Comparison of ENCODE assay signal across 20 cellular contexts in the genomic region with DNA sequence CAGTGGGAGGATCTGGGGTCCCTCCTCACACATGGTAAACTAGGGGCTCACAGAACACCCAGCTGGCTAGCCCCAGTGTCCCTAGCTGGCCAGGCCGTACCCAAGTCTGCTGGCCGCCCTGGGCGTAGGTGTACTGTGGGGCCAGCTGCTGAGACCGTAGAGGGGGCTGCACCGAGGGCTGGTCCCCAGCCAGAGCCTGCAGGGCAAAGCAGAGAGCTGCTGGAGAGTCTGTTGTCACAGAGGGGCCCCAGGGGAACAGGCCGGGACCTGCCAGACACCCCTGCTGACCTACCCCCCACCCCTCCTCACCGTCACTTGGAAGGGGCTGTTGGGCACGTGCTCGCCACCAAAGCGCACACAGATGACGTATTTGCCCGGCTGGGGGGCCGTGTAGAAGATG. TPM values are rescaled to one million over a fixed set of nuclear protein-coding genes. Genes with fewer than 3 reads are reported as not detected.
DNase-seq lines count a peak whose midpoint lies in the region; ATAC-seq, FAIRE-seq and TF ChIP-seq lines count a peak whose summit lies in the region.
"Had no signal": no experiment of that assay in that cellular context is flagged by ENCODE, and none has a peak within 500 bp of the region (broad histone marks: within the 10 kb centered on the region; RNA-seq: fewer than 3 reads in every experiment).

No MANE protein-coding gene starts in this region.

- H3K9ac ChIP-seq in K562 (ENCODE audit: insufficient read depth in 1 of 2, low read depth in 2 of 2, low read length in 2 of 2), result no peak overlapping the region
- H3K9ac ChIP-seq in muscle layer of colon (ENCODE audit: low read length), result no peak overlapping the region
- H3K9ac ChIP-seq: KMS-11 had no signal

- intact Hi-C loops in right cardiac atrium (cut with DNase I) (no loop called here), left ventricle myocardium superior (cut with micrococcal nuclease) (no loop called here), K562 (cut with micrococcal nuclease) (no loop called here), ascending aorta (cut with DNase I) (no loop called here), MCF 10A (cut with micrococcal nuclease) (no loop called here)

- ATAC-seq in right cardiac atrium (no peak), left ventricle myocardium superior (no peak), K562 (no peak), GM18520 (IDR thresholded peaks at IDR 0.05; ENCODE audit: unreplicated experiment) (no peak)
- ATAC-seq: A549, PC-3 had no signal

- POLR2A ChIA-PET in K562 (lab: Yijun Ruan, JAX) (no interaction called here), MCF 10A (lab: Yijun Ruan, JAX) (no interaction called here)

- H3K79me2 ChIP-seq in K562 (ENCODE audit: control insufficient read depth, insufficient read depth, low read length), result no peaks in the 10 kb centered on the region

- no peaks in the 10 kb centered on the region for H3K27me3 Mint-ChIP-seq in MCF 10A (ENCODE audit: insufficient read depth, unreplicated experiment)

- peaks cover 70% of the 10 kb centered on the region for H3K36me3 Mint-ChIP-seq in MCF 10A (ENCODE audit: insufficient read depth, unreplicated experiment)

- peaks cover 5% of the 10 kb centered on the region for H3K4me1 Mint-ChIP-seq in MCF 10A (ENCODE audit: insufficient read depth, unreplicated experiment)

- H3K9me1 ChIP-seq in K562 (ENCODE audit: control insufficient read depth, insufficient read depth, low read length), result no peaks in the 10 kb centered on the region

- CTCF ChIA-PET in K562 (lab: Yijun Ruan, JAX; ENCODE audit: low intra/inter-chr PET ratio) (no interaction called here), MCF 10A (lab: Yijun Ruan, JAX) (no interaction called here)

- H3K27ac ChIP-seq in right cardiac atrium (ENCODE audit: low read length) (no peak overlapping the region), K562 (ENCODE audit: extremely low read depth, low read depth, low read length) (no peak overlapping the region), muscle layer of colon (ENCODE audit: low read depth, low read length) (peak overlapping the region; percentile 48), ascending aorta (no peak overlapping the region)
- H3K27ac ChIP-seq: A549, KMS-11 had no signal

- H4K20me1 ChIP-seq in K562 (replicated peaks; ENCODE audit: control insufficient read depth, insufficient read depth, low read length), result peaks cover 13% of the 10 kb centered on the region

- H3K9me3 ChIP-seq in right cardiac atrium (ENCODE audit: control insufficient read depth, low read length), result no peaks in the 10 kb centered on the region
- H3K9me3 ChIP-seq in K562 (replicated peaks; ENCODE audit: control insufficient read depth, insufficient read depth, low read depth, low read length), result no peaks in the 10 kb centered on the region
- H3K9me3 ChIP-seq in muscle layer of colon (ENCODE audit: low read length), result no peaks in the 10 kb centered on the region
- no peaks in the 10 kb centered on the region for H3K9me3 ChIP-seq in ascending aorta
- H3K9me3 ChIP-seq: A549, MG63 had no signal

- no peak for FAIRE-seq in K562 (lab: Jason Lieb, UNC)
- FAIRE-seq: A549, G401.6, GM12892, GM19239, HTR-8/SVneo had no signal

- TF ChIP-seq RAD21 in K562 (CRISPR knock-in tag; conservative IDR thresholded peaks at IDR 0.05 in 1 of 2, IDR thresholded peaks at IDR 0.05 in 1 of 2), result no peak

- H3K36me3 ChIP-seq in K562 (ENCODE audit: control insufficient read depth, insufficient read depth, low read length) (peaks cover 100% of the 10 kb centered on the region; the same call in 2 of the 3 replicates), muscle layer of colon (ENCODE audit: insufficient read depth, low read length) (peaks cover 99% of the 10 kb centered on the region), ascending aorta (peaks cover 93 to 100% of the 10 kb centered on the region in 2 donors)

- H3K4me3 ChIP-seq in right cardiac atrium (ENCODE audit: low read length), result no peak overlapping the region
- H3K4me3 ChIP-seq in K562, result no peak overlapping the region
- no peak overlapping the region for H3K4me3 ChIP-seq in muscle layer of colon (ENCODE audit: low read depth in 1 of 2, low read length in 2 of 2)
- H3K4me3 ChIP-seq in ascending aorta, result no peak overlapping the region
- H3K4me3 ChIP-seq: A549, MG63 had no signal

- H3K27me3 ChIP-seq in right cardiac atrium (ENCODE audit: control insufficient read depth, insufficient read depth), result no peaks in the 10 kb centered on the region
- H3K27me3 ChIP-seq in K562 (ENCODE audit: control insufficient read depth in 2 of 2, insufficient read depth in 2 of 2, low read length in 2 of 2), result no peaks in the 10 kb centered on the region
- no peaks in the 10 kb centered on the region for H3K27me3 ChIP-seq in muscle layer of colon (ENCODE audit: control insufficient read depth in 1 of 2, insufficient read depth in 2 of 2, low read length in 2 of 2)
- H3K27me3 ChIP-seq in ascending aorta, result no peaks in the 10 kb centered on the region
- H3K27me3 ChIP-seq: MG63 had no signal

- BruUV-seq in K562 (replicated peaks; lab: Mats Ljungman, UMichigan) (no TSS peak), MCF 10A (replicated peaks; lab: Mats Ljungman, UMichigan) (no TSS peak)

- no peaks in the 10 kb centered on the region for H3K9me3 Mint-ChIP-seq in MCF 10A (ENCODE audit: unreplicated experiment)
- H3K9me3 Mint-ChIP-seq: CD14-positive monocyte had no signal

- H3K4me1 ChIP-seq in right cardiac atrium (ENCODE audit: control insufficient read depth, insufficient read depth, low read length), result no peaks in the 10 kb centered on the region
- peaks cover 0 to 38% of the 10 kb centered on the region in 2 experiments; a peak in 1 of 5 replicates for H3K4me1 ChIP-seq in K562 (replicated peaks in 1 of 2; ENCODE audit: control insufficient read depth in 2 of 2, insufficient read depth in 2 of 2, low read length in 2 of 2)
- H3K4me1 ChIP-seq in muscle layer of colon (ENCODE audit: insufficient read depth, low read length), result peaks cover 6% of the 10 kb centered on the region
- peaks cover 0 to 6% of the 10 kb centered on the region in 2 donors for H3K4me1 ChIP-seq in ascending aorta

- no peak overlapping the region for H3K27ac Mint-ChIP-seq in MCF 10A (ENCODE audit: low read depth, unreplicated experiment)

- no peak for TF ChIP-seq POLR2A in K562 (conservative IDR thresholded peaks at IDR 0.05)

- in situ Hi-C loops in K562 (cut with MboI), result no loop called here

- TF ChIP-seq CTCF in K562 (IDR thresholded peaks at IDR 0.05 in 2 of 3, conservative IDR thresholded peaks at IDR 0.05 in 1 of 3; ENCODE audit: insufficient read depth in 2 of 3, low read depth in 1 of 3, low read length in 3 of 3) (no peak), ascending aorta (IDR thresholded peaks at IDR 0.05) (no peak), MCF 10A (IDR thresholded peaks at IDR 0.05; ENCODE audit: unreplicated experiment) (no peak)

- 78% methylated on average over 13 of the region's 13 CpGs for WGBS in right cardiac atrium
- 100% methylated on average over 3 of the region's 13 CpGs for WGBS in K562 (ENCODE audit: insufficient coverage, low coverage, missing lambda C conversion rate)

- no peak overlapping the region for H3K4me2 ChIP-seq in K562 (ENCODE audit: insufficient read depth, low read length)
- H3K4me2 ChIP-seq: A549, KMS-11 had no signal

- no peak overlapping the region for H3K4me3 Mint-ChIP-seq in MCF 10A (ENCODE audit: unreplicated experiment)
- H3K4me3 Mint-ChIP-seq: CD14-positive monocyte had no signal

- H2AFZ ChIP-seq in K562 (ENCODE audit: low read depth, low read length), result no peak overlapping the region

- no peak for TF ChIP-seq EP300 in K562 (IDR thresholded peaks at IDR 0.05; ENCODE audit: low read length)

- DNase-seq in right cardiac atrium (peak; percentile 9 to 43 (median 16)), left ventricle myocardium superior (no peak), K562 (ENCODE audit: extremely low read depth in 1 of 4, low spot score in 3 of 4) (no peak), ascending aorta (ENCODE audit: low spot score in 2 of 2) (no peak), MCF 10A (ENCODE audit: unreplicated experiment) (no peak)
- DNase-seq: DMS79, MG63, NCI-H1105, NCI-H187, NCI-H446, PC-3 had no signal

RNA-seq across cellular contexts. Expression of gene FLNA, which starts 19.9 kb away (rescaled TPM):
- total RNA-seq in right cardiac atrium (100 to 1,000 TPM; 262 to 363 (median 298) TPM), left ventricle myocardium superior (228 TPM), K562 (2014; rRNA removed) (554 and 803 TPM in 2 replicates), K562 (2014; rRNA removed; fragmentation: Illumina TruSeq; extraction: Trizol) (72.2 and 110 TPM in 2 replicates), K562 (2015; rRNA removed; fragmentation: Illumina TruSeq; extraction: Trizol) (135 and 162 TPM in 2 replicates), K562 (2021) (672 and 735 TPM in 2 replicates), ascending aorta (6,152 TPM), MCF 10A (2022) (1,218 and 1,231 TPM in 2 replicates)
- polyA plus RNA-seq in right cardiac atrium (271 TPM), K562 (2011; rRNA removed) (86.6 and 165 TPM in 2 replicates), K562 (2014; fragmentation: Illumina TruSeq; extraction: Trizol) (329 and 438 TPM in 2 replicates), K562 (2014; fragmentation: Nextera tagmentation; extraction: Ambion mirVana) (1 to 10 TPM; 6.2 to 6.8 TPM), K562 (2014; rRNA removed) (226 and 245 TPM in 2 replicates)
- total RNA-seq in K562 (2011; cell fraction: chromatin; rRNA removed; ENCODE audit: low replicate concordance), result 432 and 1,364 TPM in 2 replicates
- total RNA-seq in K562 (2011; cell fraction: nucleolus; rRNA removed), result 816 and 818 TPM in 2 replicates
- 362 and 459 TPM in 2 replicates for total RNA-seq in K562 (2011; cell fraction: nucleoplasm; rRNA removed)
- polyA plus RNA-seq in K562 (2011; cell fraction: cytosol; rRNA removed), result 122 and 183 TPM in 2 replicates
- polyA plus RNA-seq in K562 (2011; cell fraction: nucleus; rRNA removed), result 624 and 751 TPM in 2 replicates
- 392 and 593 TPM in 2 replicates for polyA plus RNA-seq in K562 (2012)
- 249 and 291 TPM in 2 replicates for polyA minus RNA-seq in K562 (2011; rRNA and poly(A)+ RNA removed)
- 522 and 767 TPM in 2 replicates for polyA minus RNA-seq in K562 (2011; cell fraction: cytosol; rRNA and poly(A)+ RNA removed)
- polyA minus RNA-seq in K562 (2011; cell fraction: nucleus; rRNA and poly(A)+ RNA removed), result 248 and 324 TPM in 2 replicates

RNA-seq across cellular contexts. Expression of gene EMD, which starts 24.6 kb away (rescaled TPM):
- total RNA-seq in right cardiac atrium, result 10 to 100 TPM; 58.5 to 72.9 (median 60.0) TPM
- 86.1 TPM for polyA plus RNA-seq in right cardiac atrium
- total RNA-seq in left ventricle myocardium superior, result 51.3 TPM
- total RNA-seq in K562 (2011; cell fraction: chromatin; rRNA removed; ENCODE audit: low replicate concordance), result 41.8 and 93.2 TPM in 2 replicates
- total RNA-seq in K562 (2011; cell fraction: nucleolus; rRNA removed), result 88.9 and 97.4 TPM in 2 replicates
- total RNA-seq in K562 (2011; cell fraction: nucleoplasm; rRNA removed), result 70.5 and 73.6 TPM in 2 replicates
- 32.9 and 36.2 TPM in 2 replicates for total RNA-seq in K562 (2014; rRNA removed)
- 37.5 and 38.3 TPM in 2 replicates for total RNA-seq in K562 (2014; rRNA removed; fragmentation: Illumina TruSeq; extraction: Trizol)
- total RNA-seq in K562 (2015; rRNA removed; fragmentation: Illumina TruSeq; extraction: Trizol), result 61.9 and 67.8 TPM in 2 replicates
- 124 and 135 TPM in 2 replicates for total RNA-seq in K562 (2021)
- 77.4 and 81.2 TPM in 2 replicates for polyA plus RNA-seq in K562 (2011; rRNA removed)
- polyA plus RNA-seq in K562 (2011; cell fraction: cytosol; rRNA removed), result 100.0 and 121 TPM in 2 replicates
- polyA plus RNA-seq in K562 (2011; cell fraction: nucleus; rRNA removed), result 238 and 242 TPM in 2 replicates
- 125 and 134 TPM in 2 replicates for polyA plus RNA-seq in K562 (2012)
- 177 and 206 TPM in 2 replicates for polyA plus RNA-seq in K562 (2014; fragmentation: Illumina TruSeq; extraction: Trizol)
- 1 to 10 TPM; 2.3 to 3.1 TPM for polyA plus RNA-seq in K562 (2014; fragmentation: Nextera tagmentation; extraction: Ambion mirVana)
- 86.7 and 110 TPM in 2 replicates for polyA plus RNA-seq in K562 (2014; rRNA removed)
- 24.0 and 43.3 TPM in 2 replicates for polyA minus RNA-seq in K562 (2011; rRNA and poly(A)+ RNA removed)
- polyA minus RNA-seq in K562 (2011; cell fraction: cytosol; rRNA and poly(A)+ RNA removed), result 51.3 and 57.9 TPM in 2 replicates
- 28.5 and 40.8 TPM in 2 replicates for polyA minus RNA-seq in K562 (2011; cell fraction: nucleus; rRNA and poly(A)+ RNA removed)
- 86.3 TPM for total RNA-seq in ascending aorta
- total RNA-seq in MCF 10A (2022), result 94.5 and 107 TPM in 2 replicates

RNA-seq across cellular contexts. Expression of gene RPL10, which starts 43.7 kb away (rescaled TPM):
- 1,000 to 10,000 TPM; 2,034 to 2,544 (median 2,211) TPM for total RNA-seq in right cardiac atrium
- 2,857 TPM for polyA plus RNA-seq in right cardiac atrium
- total RNA-seq in left ventricle myocardium superior, result 1,898 TPM
- total RNA-seq in K562 (2011; cell fraction: chromatin; rRNA removed; ENCODE audit: low replicate concordance), result 652 and 1,355 TPM in 2 replicates
- total RNA-seq in K562 (2011; cell fraction: nucleolus; rRNA removed), result 1,356 and 1,561 TPM in 2 replicates
- 1,670 and 2,786 TPM in 2 replicates for total RNA-seq in K562 (2011; cell fraction: nucleoplasm; rRNA removed)
- 4,111 and 4,705 TPM in 2 replicates for total RNA-seq in K562 (2014; rRNA removed)
- 3,682 and 4,010 TPM in 2 replicates for total RNA-seq in K562 (2014; rRNA removed; fragmentation: Illumina TruSeq; extraction: Trizol)
- total RNA-seq in K562 (2015; rRNA removed; fragmentation: Illumina TruSeq; extraction: Trizol), result 3,735 and 3,774 TPM in 2 replicates
- 4,299 and 4,408 TPM in 2 replicates for total RNA-seq in K562 (2021)
- polyA plus RNA-seq in K562 (2011; rRNA removed), result 5,297 and 6,545 TPM in 2 replicates
- 7,052 and 10,074 TPM in 2 replicates for polyA plus RNA-seq in K562 (2011; cell fraction: cytosol; rRNA removed)
- 3,562 and 5,028 TPM in 2 replicates for polyA plus RNA-seq in K562 (2011; cell fraction: nucleus; rRNA removed)
- 5,208 and 8,851 TPM in 2 replicates for polyA plus RNA-seq in K562 (2012)
- polyA plus RNA-seq in K562 (2014; fragmentation: Illumina TruSeq; extraction: Trizol), result 6,119 and 7,432 TPM in 2 replicates
- polyA plus RNA-seq in K562 (2014; fragmentation: Nextera tagmentation; extraction: Ambion mirVana), result 1,000 to 10,000 TPM; 5,014 to 7,600 TPM
- 6,193 and 7,323 TPM in 2 replicates for polyA plus RNA-seq in K562 (2014; rRNA removed)
- 1,451 and 1,523 TPM in 2 replicates for polyA minus RNA-seq in K562 (2011; rRNA and poly(A)+ RNA removed)
- polyA minus RNA-seq in K562 (2011; cell fraction: cytosol; rRNA and poly(A)+ RNA removed), result 1,578 and 1,804 TPM in 2 replicates
- 368 and 622 TPM in 2 replicates for polyA minus RNA-seq in K562 (2011; cell fraction: nucleus; rRNA and poly(A)+ RNA removed)
- 4,298 TPM for total RNA-seq in ascending aorta
- total RNA-seq in MCF 10A (2022), result 3,490 and 3,785 TPM in 2 replicates

RNA-seq across cellular contexts. Expression of gene DNASE1L1, which starts 54.5 kb away (rescaled TPM):
- 10 to 100 TPM; 47.3 to 52.6 (median 51.2) TPM for total RNA-seq in right cardiac atrium
- 60.5 TPM for polyA plus RNA-seq in right cardiac atrium
- 58.7 TPM for total RNA-seq in left ventricle myocardium superior
- total RNA-seq in K562 (2011; cell fraction: chromatin; rRNA removed; ENCODE audit: low replicate concordance), result 14.4 and 29.9 TPM in 2 replicates
- 32.4 and 37.9 TPM in 2 replicates for total RNA-seq in K562 (2011; cell fraction: nucleolus; rRNA removed)
- total RNA-seq in K562 (2011; cell fraction: nucleoplasm; rRNA removed), result 24.0 and 27.8 TPM in 2 replicates
- 12.4 and 16.4 TPM in 2 replicates for total RNA-seq in K562 (2014; rRNA removed)
- 5.7 and 5.9 TPM in 2 replicates for total RNA-seq in K562 (2014; rRNA removed; fragmentation: Illumina TruSeq; extraction: Trizol)
- total RNA-seq in K562 (2015; rRNA removed; fragmentation: Illumina TruSeq; extraction: Trizol), result 4.9 and 5.5 TPM in 2 replicates
- 10.9 and 11.2 TPM in 2 replicates for total RNA-seq in K562 (2021)
- polyA plus RNA-seq in K562 (2011; rRNA removed), result 12.6 and 14.8 TPM in 2 replicates
- polyA plus RNA-seq in K562 (2011; cell fraction: cytosol; rRNA removed), result 18.6 and 34.4 TPM in 2 replicates
- polyA plus RNA-seq in K562 (2011; cell fraction: nucleus; rRNA removed), result 18.8 and 31.1 TPM in 2 replicates
- 14.5 and 24.0 TPM in 2 replicates for polyA plus RNA-seq in K562 (2012)
- polyA plus RNA-seq in K562 (2014; fragmentation: Illumina TruSeq; extraction: Trizol), result 7.9 and 12.9 TPM in 2 replicates
- polyA plus RNA-seq in K562 (2014; fragmentation: Nextera tagmentation; extraction: Ambion mirVana), result under 1 TPM; 0.73 to 0.74 TPM
- 11.6 and 16.4 TPM in 2 replicates for polyA plus RNA-seq in K562 (2014; rRNA removed)
- polyA minus RNA-seq in K562 (2011; rRNA and poly(A)+ RNA removed), result 5.2 and 6.9 TPM in 2 replicates
- 8.1 and 9.3 TPM in 2 replicates for polyA minus RNA-seq in K562 (2011; cell fraction: cytosol; rRNA and poly(A)+ RNA removed)
- 4.7 and 6.1 TPM in 2 replicates for polyA minus RNA-seq in K562 (2011; cell fraction: nucleus; rRNA and poly(A)+ RNA removed)
- 52.5 TPM for total RNA-seq in ascending aorta
- 20.5 and 21.2 TPM in 2 replicates for total RNA-seq in MCF 10A (2022)

RNA-seq across cellular contexts. Expression of gene TAFAZZIN, which starts 56.8 kb away (rescaled TPM):
- 10 to 100 TPM; 38.0 to 45.0 (median 39.0) TPM for total RNA-seq in right cardiac atrium
- 43.9 TPM for polyA plus RNA-seq in right cardiac atrium
- 38.0 TPM for total RNA-seq in left ventricle myocardium superior
- total RNA-seq in K562 (2011; cell fraction: chromatin; rRNA removed; ENCODE audit: low replicate concordance), result 68.1 and 155 TPM in 2 replicates
- 126 and 130 TPM in 2 replicates for total RNA-seq in K562 (2011; cell fraction: nucleolus; rRNA removed)
- 84.5 and 90.6 TPM in 2 replicates for total RNA-seq in K562 (2011; cell fraction: nucleoplasm; rRNA removed)
- 20.2 and 33.7 TPM in 2 replicates for total RNA-seq in K562 (2014; rRNA removed)
- 10.7 and 11.3 TPM in 2 replicates for total RNA-seq in K562 (2014; rRNA removed; fragmentation: Illumina TruSeq; extraction: Trizol)
- 15.6 and 17.1 TPM in 2 replicates for total RNA-seq in K562 (2015; rRNA removed; fragmentation: Illumina TruSeq; extraction: Trizol)
- 29.6 and 32.2 TPM in 2 replicates for total RNA-seq in K562 (2021)
- polyA plus RNA-seq in K562 (2011; rRNA removed), result 24.0 and 39.6 TPM in 2 replicates
- 24.2 and 26.2 TPM in 2 replicates for polyA plus RNA-seq in K562 (2011; cell fraction: cytosol; rRNA removed)
- 415 and 432 TPM in 2 replicates for polyA plus RNA-seq in K562 (2011; cell fraction: nucleus; rRNA removed)
- polyA plus RNA-seq in K562 (2012), result 21.3 and 52.8 TPM in 2 replicates
- 20.2 and 25.0 TPM in 2 replicates for polyA plus RNA-seq in K562 (2014; fragmentation: Illumina TruSeq; extraction: Trizol)
- polyA plus RNA-seq in K562 (2014; fragmentation: Nextera tagmentation; extraction: Ambion mirVana), result under 1 TPM; 0.49 to 0.64 TPM
- 33.6 and 40.7 TPM in 2 replicates for polyA plus RNA-seq in K562 (2014; rRNA removed)
- polyA minus RNA-seq in K562 (2011; rRNA and poly(A)+ RNA removed), result 7.7 and 17.0 TPM in 2 replicates
- 8.3 and 13.7 TPM in 2 replicates for polyA minus RNA-seq in K562 (2011; cell fraction: cytosol; rRNA and poly(A)+ RNA removed)
- polyA minus RNA-seq in K562 (2011; cell fraction: nucleus; rRNA and poly(A)+ RNA removed), result 45.6 and 52.2 TPM in 2 replicates
- 33.4 TPM for total RNA-seq in ascending aorta
- total RNA-seq in MCF 10A (2022), result 48.0 and 59.1 TPM in 2 replicates

Comparison
In these comparisons a context has a peak if more than half of its experiments do, and no peak if none do; other contexts are left out.
1. DNase-seq: peak in right cardiac atrium (3 of 3); none in left ventricle myocardium superior (single experiment), K562 (0 of 4), ascending aorta (0 of 2) and MCF 10A (single experiment).